In the genomic region with DNA sequence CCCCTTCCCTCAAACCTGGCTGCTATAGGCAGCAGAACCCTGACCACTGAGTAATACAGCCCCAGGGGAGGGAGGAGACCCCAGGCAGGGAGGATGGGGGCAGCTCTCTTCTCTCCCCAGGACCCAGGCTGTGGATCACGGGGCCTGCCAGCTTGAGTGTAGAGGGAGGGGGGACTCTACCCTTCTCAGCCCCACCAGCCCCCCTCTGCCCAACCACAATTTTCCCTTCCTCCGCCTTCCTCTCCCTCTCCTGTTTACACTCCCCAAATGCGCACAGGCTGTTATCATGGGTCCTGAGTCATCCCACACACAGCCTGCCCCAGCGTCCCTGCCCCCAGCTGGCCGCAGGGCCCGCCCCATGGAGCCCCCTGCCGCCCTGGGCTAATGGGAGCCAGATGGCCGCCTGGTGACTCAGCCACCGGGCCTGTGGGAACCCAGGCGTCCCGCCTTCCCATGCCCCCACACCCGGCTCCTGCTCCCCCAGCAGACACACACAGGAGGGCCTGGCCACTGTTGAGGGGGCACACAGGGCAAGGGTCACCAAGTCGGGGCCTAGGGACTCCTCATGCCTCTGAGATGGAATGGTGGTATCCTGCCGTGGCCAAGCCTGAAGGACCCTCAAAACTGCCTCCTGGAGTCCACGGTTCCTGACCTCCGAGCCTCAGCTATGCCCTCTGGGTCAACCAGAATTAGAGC, we compare ENCODE assay signal across 8 cellular contexts. TPM values are rescaled to one million over a fixed set of nuclear protein-coding genes. Genes with fewer than 3 reads are reported as not detected.
A peak's percentile ranks its signal among the peaks of the same experiment; 100 is the strongest.
DNase-seq lines count a peak whose midpoint lies in the region; ATAC-seq and TF ChIP-seq lines count a peak whose summit lies in the region.

No MANE protein-coding gene starts in this region.

- H4K20me1 ChIP-seq in smooth muscle cell (ENCODE audit: low read depth), result peaks cover 13% of the 10 kb centered on the region

- DNase-seq in AG08396 (ENCODE audit: low spot score), result peak; percentile 95
- peak; percentile 64 to 90 (median 84) for DNase-seq in adrenal gland
- DNase-seq in smooth muscle cell (lab: John Stamatoyannopoulos, UW; ENCODE audit: unreplicated experiment), result peak; percentile 74
- DNase-seq in GM13977 (ENCODE audit: low spot score), result no peak
- DNase-seq in RKO (ENCODE audit: low spot score), result no peak

- H3K4me2 ChIP-seq in smooth muscle cell, result peak overlapping the region; percentile 84

- H3K27ac ChIP-seq in HUES6 (ENCODE audit: low read depth, low read length), result peak overlapping the region; percentile 96
- peak overlapping the region; percentile 79 to 97 (median 91) for H3K27ac ChIP-seq in adrenal gland
- H3K27ac ChIP-seq in iPS-20b (ENCODE audit: low read length), result no peak overlapping the region
- H3K27ac ChIP-seq in smooth muscle cell (ENCODE audit: low read depth), result peak overlapping the region; percentile 97

- in situ Hi-C loops in GM13977 (cut with MboI; ENCODE audit: low pct_unique_long_range_greater_than_20kb, low sequenced_read_pairs, unreplicated experiment), result no loop called here

- H3K4me3 ChIP-seq in HUES6 (ENCODE audit: low read depth, low read length) (peak overlapping the region; percentile 23; the same call in 1 of the 2 replicates), adrenal gland (no peak overlapping the region), iPS-20b (ENCODE audit: low read length) (no peak overlapping the region), smooth muscle cell (no peak overlapping the region)

- TF ChIP-seq POLR2A in adrenal gland (IDR thresholded peaks at IDR 0.05), result peak in 1 of 2 donors; percentile 24

- peaks cover 73% of the 10 kb centered on the region for H3K4me1 ChIP-seq in HUES6 (ENCODE audit: control insufficient read depth, insufficient read depth, low read length)
- peaks cover 33 to 66% of the 10 kb centered on the region in 2 donors for H3K4me1 ChIP-seq in adrenal gland (replicated peaks in 1 of 2)
- H3K4me1 ChIP-seq in iPS-20b (ENCODE audit: insufficient read depth, low read length), result peaks cover 35% of the 10 kb centered on the region
- peaks cover 41% of the 10 kb centered on the region for H3K4me1 ChIP-seq in smooth muscle cell (ENCODE audit: low read depth)

- H2AFZ ChIP-seq in smooth muscle cell (ENCODE audit: low read depth), result no peak overlapping the region

- intact Hi-C loops in adrenal gland (cut with DNase I), result no loop called here

- H3K79me2 ChIP-seq in smooth muscle cell (ENCODE audit: low read depth), result no peaks in the 10 kb centered on the region

- H3K27me3 ChIP-seq in HUES6 (ENCODE audit: control insufficient read depth, insufficient read depth, low read length), result no peaks in the 10 kb centered on the region
- H3K27me3 ChIP-seq in adrenal gland, result no peaks in the 10 kb centered on the region
- H3K27me3 ChIP-seq in iPS-20b (ENCODE audit: insufficient read depth, low read length), result peaks cover 11% of the 10 kb centered on the region; the same call in 1 of the 2 replicates
- no peaks in the 10 kb centered on the region for H3K27me3 ChIP-seq in smooth muscle cell (ENCODE audit: low read depth)

- H3F3A ChIP-seq in smooth muscle cell (ENCODE audit: low read depth), result peaks cover 49% of the 10 kb centered on the region

- no peak for TF ChIP-seq CTCF in adrenal gland (IDR thresholded peaks at IDR 0.05)
- TF ChIP-seq CTCF in smooth muscle cell (IDR thresholded peaks at IDR 0.05; ENCODE audit: borderline replicate concordance, insufficient read depth, poor library complexity, severe bottlenecking), result no peak
- no peak for TF ChIP-seq CTCF in GM13977 (IDR thresholded peaks at IDR 0.05; ENCODE audit: extremely low read depth, insufficient read depth, missing control alignments)

- no peak for ATAC-seq in GM19351 (IDR thresholded peaks at IDR 0.05; ENCODE audit: unreplicated experiment)

- H3K9ac ChIP-seq in HUES6 (ENCODE audit: low read length) (peak overlapping the region; percentile 86), iPS-20b (ENCODE audit: low read depth, low read length) (peak overlapping the region; percentile 42; the same call in 1 of the 2 replicates), smooth muscle cell (ENCODE audit: low read depth) (peak overlapping the region; percentile 88)

- 33 to 49% (median 41%) methylated on average over 9 to 16 of the region's 16 CpGs for WGBS in adrenal gland, 4 donors
- 2% methylated on average over 14 of the region's 16 CpGs for WGBS in smooth muscle cell (ENCODE audit: low lambda C conversion rate)

- H3K9me3 ChIP-seq in HUES6 (ENCODE audit: control insufficient read depth, insufficient read depth, low read depth, low read length) (no peaks in the 10 kb centered on the region), adrenal gland (replicated peaks in 1 of 3) (no peaks in the 10 kb centered on the region), iPS-20b (ENCODE audit: insufficient read depth, low read depth, low read length) (no peaks in the 10 kb centered on the region), smooth muscle cell (replicated peaks; ENCODE audit: low read depth) (no peaks in the 10 kb centered on the region)

- peaks cover 40% of the 10 kb centered on the region for H3K36me3 ChIP-seq in HUES6 (ENCODE audit: control insufficient read depth, insufficient read depth, low read length)
- H3K36me3 ChIP-seq in adrenal gland (replicated peaks in 1 of 2), result peaks cover 0 to 24% of the 10 kb centered on the region in 2 donors
- H3K36me3 ChIP-seq in iPS-20b (ENCODE audit: insufficient read depth, low read depth, low read length), result peaks cover 15% of the 10 kb centered on the region
- no peaks in the 10 kb centered on the region for H3K36me3 ChIP-seq in smooth muscle cell (ENCODE audit: low read depth)

RNA-seq across cellular contexts. Expression of a gene that starts 13.6 kb away (rescaled TPM):
- total RNA-seq in adrenal gland, result 10 to 100 TPM in 7 of 8 donors, 1 to 10 TPM in 1; 9.2 to 25.6 (median 19.8) TPM
- 10 to 100 TPM in 1 of 3 donors, 1 to 10 TPM in 2; 9.4 to 17.4 (median 10.0) TPM for polyA plus RNA-seq in adrenal gland
- total RNA-seq in smooth muscle cell, result 3.0 and 7.5 TPM in 2 replicates
- polyA plus RNA-seq in smooth muscle cell, result 15.3 and 18.2 TPM in 2 replicates

RNA-seq across cellular contexts. Expression of a gene that starts 30.1 kb away (rescaled TPM):
- total RNA-seq in adrenal gland, result 10 to 100 TPM; 17.4 to 75.9 (median 42.2) TPM
- 10 to 100 TPM in 2 of 3 donors, 1 to 10 TPM in 1; 8.7 to 37.9 (median 17.1) TPM for polyA plus RNA-seq in adrenal gland
- 37.6 and 51.7 TPM in 2 replicates for total RNA-seq in smooth muscle cell
- 199 and 216 TPM in 2 replicates for polyA plus RNA-seq in smooth muscle cell

RNA-seq across cellular contexts. Expression of a gene that starts 40.4 kb away (rescaled TPM):
- total RNA-seq in adrenal gland, result 10 to 100 TPM in 5 of 8 donors, 1 to 10 TPM in 3; 7.5 to 16.8 (median 12.4) TPM
- polyA plus RNA-seq in adrenal gland, result 10 to 100 TPM in 1 of 3 donors, 1 to 10 TPM in 2; 2.7 to 14.4 (median 8.9) TPM
- total RNA-seq in smooth muscle cell, result 1.6 and 2.1 TPM in 2 replicates
- 12.2 and 13.9 TPM in 2 replicates for polyA plus RNA-seq in smooth muscle cell

RNA-seq across cellular contexts. Expression of a gene that starts 52.8 kb away (rescaled TPM):
- total RNA-seq in adrenal gland, result 10 to 100 TPM in 2 of 8 donors, 1 to 10 TPM in 6; 2.0 to 13.5 (median 9.6) TPM
- polyA plus RNA-seq in adrenal gland, result 10 to 100 TPM in 2 of 3 donors, 1 to 10 TPM in 1; 1.9 to 88.6 (median 30.6) TPM
- total RNA-seq in smooth muscle cell, result 11.0 and 19.2 TPM in 2 replicates
- polyA plus RNA-seq in smooth muscle cell, result 24.3 and 25.6 TPM in 2 replicates

RNA-seq across cellular contexts. Expression of a gene that starts 59.4 kb away (rescaled TPM):
- total RNA-seq in adrenal gland, result 100 to 1,000 TPM; 123 to 175 (median 146) TPM
- polyA plus RNA-seq in adrenal gland, result 100 to 1,000 TPM in 2 of 3 donors, 10 to 100 TPM in 1; 90.4 to 130 (median 101) TPM
- 78.6 and 101 TPM in 2 replicates for total RNA-seq in smooth muscle cell
- 121 and 125 TPM in 2 replicates for polyA plus RNA-seq in smooth muscle cell

Comparison
In these comparisons a context has a peak if more than half of its experiments do, and no peak if none do; other contexts are left out.
1. DNase-seq: peak in AG08396 (single experiment), adrenal gland (7 of 7) and smooth muscle cell (single experiment); none in GM13977 (single experiment) and RKO (single experiment).
2. Peak in every context shown above with its lines, with median percentiles within 50 percentile points of each other: H3K9ac ChIP-seq.